10 cellular contexts compared by ENCODE assay signal in genomic region chr12:112924986-112925385, GRCh38. TPM values are rescaled to one million over a fixed set of nuclear protein-coding genes. Genes with fewer than 3 reads are reported as not detected.
DNase-seq lines count a peak whose midpoint lies in the region; ATAC-seq and TF ChIP-seq lines count a peak whose summit lies in the region.
"Had no signal": no experiment of that assay in that cellular context is flagged by ENCODE, and none has a peak within 500 bp of the region (broad histone marks: within the 10 kb centered on the region; RNA-seq: fewer than 3 reads in every experiment).

No MANE protein-coding gene starts in this region.

- DNase-seq in activated CD8-positive, alpha-beta memory T cell treated with anti-CD3 and anti-CD28 coated beads, Interleukin-2, amount 10 ng/mL, durations not matched to agents 7 days and 5 days = peak; percentile 28
- no peak for DNase-seq in activated CD8-positive, alpha-beta memory T cell treated with anti-CD3 and anti-CD28 coated beads, Interleukin-2, amount 50 U/mL, for 48 hours
- DNase-seq in body of pancreas = no peak
- no peak for DNase-seq in upper lobe of left lung
- DNase-seq in activated CD4-positive, alpha-beta memory T cell treated with anti-CD3 and anti-CD28 coated beads, Interleukin-2, amount 10 ng/mL, durations not matched to agents 7 days and 5 days = no peak
- no peak for DNase-seq in pons (ENCODE audit: low spot score)
- DNase-seq in glomerular visceral epithelial cell (ENCODE audit: extremely low spot score) = no peak
- DNase-seq: anterior cingulate cortex had no signal

- POLR2A ChIA-PET in activated CD4-positive, alpha-beta memory T cell treated with anti-CD3 and anti-CD28 coated beads, Interleukin-2, amount 10 ng/mL, durations not matched to agents 7 days and 5 days (lab: Charles Lee) = interaction anchor here (0.7 to 1.4 kb wide), 4 partner anchors 17 to 68 kb away, joined by 3 to 6 read pairs (median 3); partner anchors contain the start of genes OAS1 and OAS2

- H3K27me3 ChIP-seq in body of pancreas = no peaks in the 10 kb centered on the region
- no peaks in the 10 kb centered on the region for H3K27me3 ChIP-seq in upper lobe of left lung

- peaks cover 5% of the 10 kb centered on the region for H3K4me1 Mint-ChIP-seq in activated CD8-positive, alpha-beta memory T cell treated with anti-CD3 and anti-CD28 coated beads, Interleukin-2, amount 10 ng/mL, durations not matched to agents 7 days and 5 days
- peaks cover 3% of the 10 kb centered on the region for H3K4me1 Mint-ChIP-seq in activated CD4-positive, alpha-beta memory T cell treated with anti-CD3 and anti-CD28 coated beads, Interleukin-2, amount 10 ng/mL, durations not matched to agents 7 days and 5 days

- no peaks in the 10 kb centered on the region for H3K36me3 ChIP-seq in body of pancreas (replicated peaks in 1 of 2; ENCODE audit: insufficient read depth in 1 of 2, low read depth in 2 of 2)
- H3K36me3 ChIP-seq in upper lobe of left lung = peaks cover 0 to 13% (median 0%) of the 10 kb centered on the region in 4 donors

- no peak for TF ChIP-seq EP300 in upper lobe of left lung (IDR thresholded peaks at IDR 0.05)

- 5 to 9% methylated on average over 7 of the region's 7 CpGs for WGBS in body of pancreas, 2 donors
- 36 to 46% methylated on average over 7 of the region's 7 CpGs for WGBS in upper lobe of left lung, 2 donors

- TF ChIP-seq CTCF in body of pancreas (IDR thresholded peaks at IDR 0.05) (no peak), upper lobe of left lung (IDR thresholded peaks at IDR 0.05) (no peak)

- no peak for ATAC-seq in activated CD8-positive, alpha-beta memory T cell treated with anti-CD3 and anti-CD28 coated beads, Interleukin-2, amount 10 ng/mL, durations not matched to agents 7 days and 5 days
- ATAC-seq in HG02943 (IDR thresholded peaks at IDR 0.05; ENCODE audit: low read depth, unreplicated experiment) (peak; percentile 77), body of pancreas (no peak), upper lobe of left lung (ENCODE audit: low FRiP score in 2 of 2) (peak; percentile 14 to 49)

- H3K27me3 Mint-ChIP-seq in activated CD8-positive, alpha-beta memory T cell treated with anti-CD3 and anti-CD28 coated beads, Interleukin-2, amount 10 ng/mL, durations not matched to agents 7 days and 5 days = no peaks in the 10 kb centered on the region
- H3K27me3 Mint-ChIP-seq in activated CD4-positive, alpha-beta memory T cell treated with anti-CD3 and anti-CD28 coated beads, Interleukin-2, amount 10 ng/mL, durations not matched to agents 7 days and 5 days = no peaks in the 10 kb centered on the region

- H3K27ac ChIP-seq in body of pancreas (peak overlapping the region in 3 of 4 donors; percentile 40 to 65 (median 48)), upper lobe of left lung (peak overlapping the region in 1 of 4 donors; percentile 52)

- peaks cover 75% of the 10 kb centered on the region for H3K36me3 Mint-ChIP-seq in activated CD8-positive, alpha-beta memory T cell treated with anti-CD3 and anti-CD28 coated beads, Interleukin-2, amount 10 ng/mL, durations not matched to agents 7 days and 5 days
- H3K36me3 Mint-ChIP-seq in activated CD4-positive, alpha-beta memory T cell treated with anti-CD3 and anti-CD28 coated beads, Interleukin-2, amount 10 ng/mL, durations not matched to agents 7 days and 5 days (ENCODE audit: low read depth) = peaks cover 59% of the 10 kb centered on the region

- no peak overlapping the region for H3K4me3 Mint-ChIP-seq in activated CD8-positive, alpha-beta memory T cell treated with anti-CD3 and anti-CD28 coated beads, Interleukin-2, amount 10 ng/mL, durations not matched to agents 7 days and 5 days
- H3K4me3 Mint-ChIP-seq in activated CD4-positive, alpha-beta memory T cell treated with anti-CD3 and anti-CD28 coated beads, Interleukin-2, amount 10 ng/mL, durations not matched to agents 7 days and 5 days = no peak overlapping the region

- H3K9me3 Mint-ChIP-seq in activated CD8-positive, alpha-beta memory T cell treated with anti-CD3 and anti-CD28 coated beads, Interleukin-2, amount 10 ng/mL, durations not matched to agents 7 days and 5 days (ENCODE audit: low read depth) = no peaks in the 10 kb centered on the region
- H3K9me3 Mint-ChIP-seq in activated CD4-positive, alpha-beta memory T cell treated with anti-CD3 and anti-CD28 coated beads, Interleukin-2, amount 10 ng/mL, durations not matched to agents 7 days and 5 days = no peaks in the 10 kb centered on the region

- TF ChIP-seq POLR2A in body of pancreas (IDR thresholded peaks at IDR 0.05) (no peak), upper lobe of left lung (IDR thresholded peaks at IDR 0.05) (no peak)

- H3K4me3 ChIP-seq in body of pancreas (no peak overlapping the region), upper lobe of left lung (no peak overlapping the region)

- intact Hi-C loops in body of pancreas (cut with DNase I) = no loop called here

- H3K27ac Mint-ChIP-seq in activated CD8-positive, alpha-beta memory T cell treated with anti-CD3 and anti-CD28 coated beads, Interleukin-2, amount 10 ng/mL, durations not matched to agents 7 days and 5 days = no peak overlapping the region
- no peak overlapping the region for H3K27ac Mint-ChIP-seq in activated CD4-positive, alpha-beta memory T cell treated with anti-CD3 and anti-CD28 coated beads, Interleukin-2, amount 10 ng/mL, durations not matched to agents 7 days and 5 days

- CTCF ChIA-PET in activated CD8-positive, alpha-beta memory T cell treated with anti-CD3 and anti-CD28 coated beads, Interleukin-2, amount 10 ng/mL, durations not matched to agents 7 days and 5 days (lab: Charles Lee) = interaction anchor here (0.8 kb wide), 1 partner anchor 24 kb away, joined by 4 read pairs; no protein-coding TSS in a partner anchor
- CTCF ChIA-PET in activated CD4-positive, alpha-beta memory T cell treated with anti-CD3 and anti-CD28 coated beads, Interleukin-2, amount 10 ng/mL, durations not matched to agents 7 days and 5 days (lab: Charles Lee) = interaction anchor here (0.7 to 1.4 kb wide), 3 partner anchors 24 to 68 kb away, joined by 3 read pairs; no protein-coding TSS in a partner anchor

- H3K4me1 ChIP-seq in body of pancreas (peaks cover 11% of the 10 kb centered on the region), upper lobe of left lung (no peaks in the 10 kb centered on the region)

- H3K9me3 ChIP-seq in body of pancreas (no peaks in the 10 kb centered on the region), upper lobe of left lung (no peaks in the 10 kb centered on the region)

RNA-seq across cellular contexts. Expression of gene OAS3, which starts 13.3 kb away (rescaled TPM):
- total RNA-seq in activated CD8-positive, alpha-beta memory T cell treated with anti-CD3 and anti-CD28 coated beads, Interleukin-2, amount 10 ng/mL, durations not matched to agents 7 days and 5 days = 100 to 1,000 TPM; 290 to 394 TPM
- total RNA-seq in body of pancreas (10 to 100 TPM in 1 of 2 donors, 1 to 10 TPM in 1; 2.3 to 18.1 TPM), upper lobe of left lung (10 to 100 TPM; 15.3 to 61.9 (median 28.8) TPM)
- total RNA-seq in activated CD4-positive, alpha-beta memory T cell treated with anti-CD3 and anti-CD28 coated beads, Interleukin-2, amount 10 ng/mL, durations not matched to agents 7 days and 5 days = 100 to 1,000 TPM; 260 to 265 TPM

RNA-seq across cellular contexts. Expression of gene OAS1, which starts 18.2 kb away (rescaled TPM):
- total RNA-seq in activated CD8-positive, alpha-beta memory T cell treated with anti-CD3 and anti-CD28 coated beads, Interleukin-2, amount 10 ng/mL, durations not matched to agents 7 days and 5 days = 100 to 1,000 TPM; 161 to 292 TPM
- 1 to 10 TPM; 4.3 to 7.8 TPM for total RNA-seq in body of pancreas
- total RNA-seq in upper lobe of left lung = 10 to 100 TPM; 20.1 to 70.6 (median 44.0) TPM
- 100 to 1,000 TPM; 246 to 248 TPM for total RNA-seq in activated CD4-positive, alpha-beta memory T cell treated with anti-CD3 and anti-CD28 coated beads, Interleukin-2, amount 10 ng/mL, durations not matched to agents 7 days and 5 days

RNA-seq across cellular contexts. Expression of gene OAS2, which starts 53.3 kb away (rescaled TPM):
- 100 to 1,000 TPM; 276 to 383 TPM for total RNA-seq in activated CD8-positive, alpha-beta memory T cell treated with anti-CD3 and anti-CD28 coated beads, Interleukin-2, amount 10 ng/mL, durations not matched to agents 7 days and 5 days
- total RNA-seq in body of pancreas = 1 to 10 TPM; 1.6 to 2.3 TPM
- 10 to 100 TPM; 17.2 to 59.7 (median 20.1) TPM for total RNA-seq in upper lobe of left lung
- total RNA-seq in activated CD4-positive, alpha-beta memory T cell treated with anti-CD3 and anti-CD28 coated beads, Interleukin-2, amount 10 ng/mL, durations not matched to agents 7 days and 5 days = 100 to 1,000 TPM; 327 to 331 TPM
- total RNA-seq: A673 had no signal

Comparison
In these comparisons a context has a peak if more than half of its experiments do, and no peak if none do; other contexts are left out.
1. ATAC-seq: peak in HG02943 (single experiment) and upper lobe of left lung (2 of 2); none in activated CD8-positive, alpha-beta memory T cell treated with anti-CD3 and anti-CD28 coated beads, Interleukin-2, amount 10 ng/mL, durations not matched to agents 7 days and 5 days (single experiment) and body of pancreas (single experiment).
2. RNA of gene OAS3, which starts 13.3 kb away (total RNA-seq): 290 to 394 TPM in activated CD8-positive, alpha-beta memory T cell treated with anti-CD3 and anti-CD28 coated beads, Interleukin-2, amount 10 ng/mL, durations not matched to agents 7 days and 5 days and 260 to 265 TPM in activated CD4-positive, alpha-beta memory T cell treated with anti-CD3 and anti-CD28 coated beads, Interleukin-2, amount 10 ng/mL, durations not matched to agents 7 days and 5 days; 15.3 to 61.9 TPM in upper lobe of left lung and 2.3 to 18.1 TPM in body of pancreas; every median in the first group is over 4 times any median in the second.
3. RNA of gene OAS2, which starts 53.3 kb away (total RNA-seq): 276 to 383 TPM in activated CD8-positive, alpha-beta memory T cell treated with anti-CD3 and anti-CD28 coated beads, Interleukin-2, amount 10 ng/mL, durations not matched to agents 7 days and 5 days, 327 to 331 TPM in activated CD4-positive, alpha-beta memory T cell treated with anti-CD3 and anti-CD28 coated beads, Interleukin-2, amount 10 ng/mL, durations not matched to agents 7 days and 5 days and 17.2 to 59.7 TPM in upper lobe of left lung; 1.6 to 2.3 TPM in body of pancreas; every median in the first group is over 4 times any median in the second.